ENCODE assay signal across 8 cellular contexts in genomic region chr12:56151672-56152131, GRCh38. TPM values are rescaled to one million over a fixed set of nuclear protein-coding genes. Genes with fewer than 3 reads are reported as not detected.
DNase-seq lines count a peak whose midpoint lies in the region; ATAC-seq, FAIRE-seq and TF ChIP-seq lines count a peak whose summit lies in the region.

No MANE protein-coding gene starts in this region.

- H3K9me1 ChIP-seq in K562 (ENCODE audit: control insufficient read depth, insufficient read depth, low read length): no peaks in the 10 kb centered on the region

- intact Hi-C loops in K562 (cut with micrococcal nuclease): no loop called here

- peak overlapping the region; percentile 91 for H3K4me2 ChIP-seq in K562 (ENCODE audit: insufficient read depth, low read length)

- H2AFZ ChIP-seq in K562 (ENCODE audit: low read depth, low read length): peak overlapping the region; percentile 89

- no peaks in the 10 kb centered on the region for H3K9me3 ChIP-seq in K562 (replicated peaks; ENCODE audit: control insufficient read depth, insufficient read depth, low read depth, low read length)

- FAIRE-seq in K562 (lab: Jason Lieb, UNC): peak; percentile 58

- peak overlapping the region; percentile 96 for H3K27ac ChIP-seq in K562 (ENCODE audit: extremely low read depth, low read depth, low read length)

- peak overlapping the region; percentile 88 to 91 for H3K9ac ChIP-seq in K562 (ENCODE audit: insufficient read depth in 1 of 2, low read depth in 2 of 2, low read length in 2 of 2)

- ATAC-seq in GM21528 (IDR thresholded peaks at IDR 0.05; ENCODE audit: low FRiP score, unreplicated experiment) (peak; percentile 36), K562 (peak; percentile 77)

- H3K36me3 ChIP-seq in K562 (ENCODE audit: control insufficient read depth, insufficient read depth, low read length): peaks cover 24% of the 10 kb centered on the region; the same call in 2 of the 3 replicates

- H3K4me3 ChIP-seq in LNCaP clone FGC (ENCODE audit: low read depth, low read length): peak overlapping the region; percentile 66
- peak overlapping the region; percentile 55 for H3K4me3 ChIP-seq in K562

- H3K27ac Mint-ChIP-seq in T-helper 1 cell treated with Interleukin-12 subunit alpha and Interleukin-12 subunit beta and Interleukin-4 antibody, amounts not matched to agents 30 μg/mL and 1 μg/mL, for 36 hours: peak overlapping the region; percentile 100

- CTCF ChIA-PET in K562 (lab: Yijun Ruan, JAX; ENCODE audit: low intra/inter-chr PET ratio): no interaction called here

- DNase-seq in DMS53 treated with DMSO at 0.1 percent for 48 hours (lab: John Stamatoyannopoulos, UW; ENCODE audit: unreplicated experiment): peak; percentile 66
- no peak for DNase-seq in LNCaP clone FGC (ENCODE audit: low read depth)
- DNase-seq in K562 (ENCODE audit: extremely low read depth in 1 of 4, low spot score in 3 of 4): peak; percentile 56 to 81 (median 66)
- peak; percentile 77 for DNase-seq in kidney tubule cell (ENCODE audit: low spot score)
- peak in 2 of 3 donors; percentile 34 to 51 for DNase-seq in stimulated activated CD4-positive, alpha-beta T cell treated with anti-CD3 and anti-CD28 coated beads, TNF-alpha, amount 100 ng/mL, for 1 hour (ENCODE audit: low read depth in 3 of 3, low spot score in 1 of 3)
- no peak for DNase-seq in medulla oblongata (ENCODE audit: extremely low spot score)

- 0 out of 2 replicates have a peak, but pooled peaks cover 2% of the 10 kb centered on the region for H4K20me1 ChIP-seq in K562 (replicated peaks; ENCODE audit: control insufficient read depth, insufficient read depth, low read length)

- TF ChIP-seq EP300 in K562 (IDR thresholded peaks at IDR 0.05; ENCODE audit: low read length): no peak

- no peaks in the 10 kb centered on the region for H3K9me3 Mint-ChIP-seq in T-helper 1 cell treated with Interleukin-12 subunit alpha and Interleukin-12 subunit beta and Interleukin-4 antibody, amounts not matched to agents 30 μg/mL and 1 μg/mL, for 36 hours

- in situ Hi-C loops in K562 (cut with MboI): no loop called here

- no peak; the same call in 1 of the 2 replicates for TF ChIP-seq POLR2A in K562 (conservative IDR thresholded peaks at IDR 0.05)

- H3K79me2 ChIP-seq in K562 (ENCODE audit: control insufficient read depth, insufficient read depth, low read length): peaks cover 24% of the 10 kb centered on the region

- no peaks in the 10 kb centered on the region for H3K27me3 ChIP-seq in K562 (ENCODE audit: control insufficient read depth in 2 of 2, insufficient read depth in 2 of 2, low read length in 2 of 2)

- 1% methylated on average over 12 of the region's 12 CpGs for WGBS in K562 (ENCODE audit: insufficient coverage, low coverage, missing lambda C conversion rate)

- POLR2A ChIA-PET in K562 (lab: Yijun Ruan, JAX): interaction anchor here (0.6 to 1.8 kb wide), 11 partner anchors 8 to 38 kb away, joined by 3 to 13 read pairs (median 3); partner anchors contain the start of genes SMARCC2 and ZC3H10

- peaks cover 36% of the 10 kb centered on the region for H3K4me1 Mint-ChIP-seq in T-helper 1 cell treated with Interleukin-12 subunit alpha and Interleukin-12 subunit beta and Interleukin-4 antibody, amounts not matched to agents 30 μg/mL and 1 μg/mL, for 36 hours (ENCODE audit: low read depth)

- BruUV-seq in K562 (replicated peaks; lab: Mats Ljungman, UMichigan): TSS peak; percentile 96

- H3K36me3 Mint-ChIP-seq in T-helper 1 cell treated with Interleukin-12 subunit alpha and Interleukin-12 subunit beta and Interleukin-4 antibody, amounts not matched to agents 30 μg/mL and 1 μg/mL, for 36 hours (ENCODE audit: low read depth): peaks cover 6% of the 10 kb centered on the region

- TF ChIP-seq CTCF in LNCaP clone FGC (IDR thresholded peaks at IDR 0.05; ENCODE audit: control insufficient read depth, extremely low read depth, insufficient read depth) (0 out of 2 replicates have a peak, but pooled peaks have one; percentile 8), K562 (IDR thresholded peaks at IDR 0.05 in 2 of 3, conservative IDR thresholded peaks at IDR 0.05 in 1 of 3; ENCODE audit: insufficient read depth in 2 of 3, low read depth in 1 of 3, low read length in 3 of 3) (peak; percentile 34 to 67 (median 50))

- peaks cover 32 to 36% of the 10 kb centered on the region in 2 experiments; a peak in 4 of 5 replicates for H3K4me1 ChIP-seq in K562 (replicated peaks in 1 of 2; ENCODE audit: control insufficient read depth in 2 of 2, insufficient read depth in 2 of 2, low read length in 2 of 2)

- no peaks in the 10 kb centered on the region for H3K27me3 Mint-ChIP-seq in T-helper 1 cell treated with Interleukin-12 subunit alpha and Interleukin-12 subunit beta and Interleukin-4 antibody, amounts not matched to agents 30 μg/mL and 1 μg/mL, for 36 hours (ENCODE audit: low read depth)

- peak overlapping the region; percentile 90 for H3K4me3 Mint-ChIP-seq in T-helper 1 cell treated with Interleukin-12 subunit alpha and Interleukin-12 subunit beta and Interleukin-4 antibody, amounts not matched to agents 30 μg/mL and 1 μg/mL, for 36 hours

- 0 out of 4 replicates have a peak, but pooled peaks of 1 of the 2 experiments have one; percentile 8 for TF ChIP-seq RAD21 in K562 (CRISPR knock-in tag; conservative IDR thresholded peaks at IDR 0.05 in 1 of 2, IDR thresholded peaks at IDR 0.05 in 1 of 2)

RNA-seq across cellular contexts. Expression of gene MYL6B, which starts 0.7 kb away (rescaled TPM):
- 35.1 and 55.9 TPM in 2 replicates for total RNA-seq in K562 (2011; cell fraction: chromatin; rRNA removed; ENCODE audit: low replicate concordance)
- 41.3 and 44.7 TPM in 2 replicates for total RNA-seq in K562 (2011; cell fraction: nucleolus; rRNA removed)
- 39.9 and 49.7 TPM in 2 replicates for total RNA-seq in K562 (2011; cell fraction: nucleoplasm; rRNA removed)
- 67.3 and 70.7 TPM in 2 replicates for total RNA-seq in K562 (2014; rRNA removed)
- total RNA-seq in K562 (2014; rRNA removed; fragmentation: Illumina TruSeq; extraction: Trizol): 32.9 and 42.8 TPM in 2 replicates
- 65.2 and 69.4 TPM in 2 replicates for total RNA-seq in K562 (2015; rRNA removed; fragmentation: Illumina TruSeq; extraction: Trizol)
- total RNA-seq in K562 (2021): 77.3 and 95.4 TPM in 2 replicates
- polyA plus RNA-seq in K562 (2011; rRNA removed): 65.7 and 66.5 TPM in 2 replicates
- polyA plus RNA-seq in K562 (2011; cell fraction: cytosol; rRNA removed): 64.6 and 71.6 TPM in 2 replicates
- 40.3 and 43.8 TPM in 2 replicates for polyA plus RNA-seq in K562 (2011; cell fraction: nucleus; rRNA removed)
- 67.7 and 86.1 TPM in 2 replicates for polyA plus RNA-seq in K562 (2012)
- polyA plus RNA-seq in K562 (2014; fragmentation: Illumina TruSeq; extraction: Trizol): 55.7 and 65.2 TPM in 2 replicates
- 10 to 100 TPM; 48.2 to 68.6 TPM for polyA plus RNA-seq in K562 (2014; fragmentation: Nextera tagmentation; extraction: Ambion mirVana)
- 69.7 and 75.5 TPM in 2 replicates for polyA plus RNA-seq in K562 (2014; rRNA removed)
- 29.8 and 36.9 TPM in 2 replicates for polyA minus RNA-seq in K562 (2011; rRNA and poly(A)+ RNA removed)
- polyA minus RNA-seq in K562 (2011; cell fraction: cytosol; rRNA and poly(A)+ RNA removed): 14.5 and 23.7 TPM in 2 replicates
- polyA minus RNA-seq in K562 (2011; cell fraction: nucleus; rRNA and poly(A)+ RNA removed): 14.0 and 19.5 TPM in 2 replicates

RNA-seq across cellular contexts. Expression of gene MYL6, which starts 6.5 kb away (rescaled TPM):
- 310 and 505 TPM in 2 replicates for total RNA-seq in K562 (2011; cell fraction: chromatin; rRNA removed; ENCODE audit: low replicate concordance)
- 376 and 393 TPM in 2 replicates for total RNA-seq in K562 (2011; cell fraction: nucleolus; rRNA removed)
- 418 and 429 TPM in 2 replicates for total RNA-seq in K562 (2011; cell fraction: nucleoplasm; rRNA removed)
- total RNA-seq in K562 (2014; rRNA removed): 732 and 768 TPM in 2 replicates
- total RNA-seq in K562 (2014; rRNA removed; fragmentation: Illumina TruSeq; extraction: Trizol): 816 and 934 TPM in 2 replicates
- 939 and 958 TPM in 2 replicates for total RNA-seq in K562 (2015; rRNA removed; fragmentation: Illumina TruSeq; extraction: Trizol)
- 535 and 557 TPM in 2 replicates for total RNA-seq in K562 (2021)
- 1,427 and 1,548 TPM in 2 replicates for polyA plus RNA-seq in K562 (2011; rRNA removed)
- 926 and 1,517 TPM in 2 replicates for polyA plus RNA-seq in K562 (2011; cell fraction: cytosol; rRNA removed)
- polyA plus RNA-seq in K562 (2011; cell fraction: nucleus; rRNA removed): 539 and 809 TPM in 2 replicates
- polyA plus RNA-seq in K562 (2012): 904 and 962 TPM in 2 replicates
- 745 and 824 TPM in 2 replicates for polyA plus RNA-seq in K562 (2014; fragmentation: Illumina TruSeq; extraction: Trizol)
- polyA plus RNA-seq in K562 (2014; fragmentation: Nextera tagmentation; extraction: Ambion mirVana): 1,000 to 10,000 TPM; 1,377 to 1,664 TPM
- 954 and 1,028 TPM in 2 replicates for polyA plus RNA-seq in K562 (2014; rRNA removed)
- 374 and 408 TPM in 2 replicates for polyA minus RNA-seq in K562 (2011; rRNA and poly(A)+ RNA removed)
- 157 and 158 TPM in 2 replicates for polyA minus RNA-seq in K562 (2011; cell fraction: cytosol; rRNA and poly(A)+ RNA removed)
- polyA minus RNA-seq in K562 (2011; cell fraction: nucleus; rRNA and poly(A)+ RNA removed): 136 and 283 TPM in 2 replicates

RNA-seq across cellular contexts. Expression of gene ESYT1, which starts 23.6 kb away (rescaled TPM):
- 495 and 946 TPM in 2 replicates for total RNA-seq in K562 (2011; cell fraction: chromatin; rRNA removed; ENCODE audit: low replicate concordance)
- 651 and 665 TPM in 2 replicates for total RNA-seq in K562 (2011; cell fraction: nucleolus; rRNA removed)
- total RNA-seq in K562 (2011; cell fraction: nucleoplasm; rRNA removed): 590 and 653 TPM in 2 replicates
- total RNA-seq in K562 (2014; rRNA removed) (176 and 237 TPM in 2 replicates), K562 (2014; rRNA removed; fragmentation: Illumina TruSeq; extraction: Trizol) (113 and 132 TPM in 2 replicates), K562 (2015; rRNA removed; fragmentation: Illumina TruSeq; extraction: Trizol) (132 and 133 TPM in 2 replicates), K562 (2021) (237 and 251 TPM in 2 replicates)
- polyA plus RNA-seq in K562 (2011; rRNA removed) (164 and 228 TPM in 2 replicates), K562 (2014; fragmentation: Illumina TruSeq; extraction: Trizol) (396 and 420 TPM in 2 replicates), K562 (2014; fragmentation: Nextera tagmentation; extraction: Ambion mirVana) (100 to 1,000 TPM; 156 to 194 TPM), K562 (2014; rRNA removed) (146 and 160 TPM in 2 replicates)
- 207 and 344 TPM in 2 replicates for polyA plus RNA-seq in K562 (2011; cell fraction: cytosol; rRNA removed)
- polyA plus RNA-seq in K562 (2011; cell fraction: nucleus; rRNA removed): 429 and 469 TPM in 2 replicates
- polyA plus RNA-seq in K562 (2012): 168 and 357 TPM in 2 replicates
- polyA minus RNA-seq in K562 (2011; rRNA and poly(A)+ RNA removed): 245 and 274 TPM in 2 replicates
- 212 and 259 TPM in 2 replicates for polyA minus RNA-seq in K562 (2011; cell fraction: cytosol; rRNA and poly(A)+ RNA removed)
- polyA minus RNA-seq in K562 (2011; cell fraction: nucleus; rRNA and poly(A)+ RNA removed): 126 and 169 TPM in 2 replicates

RNA-seq across cellular contexts. Expression of gene ZC3H10, which starts 33.6 kb away (rescaled TPM):
- total RNA-seq in K562 (2011; cell fraction: chromatin; rRNA removed; ENCODE audit: low replicate concordance): 9.2 and 15.6 TPM in 2 replicates
- 12.5 and 14.0 TPM in 2 replicates for total RNA-seq in K562 (2011; cell fraction: nucleolus; rRNA removed)
- total RNA-seq in K562 (2011; cell fraction: nucleoplasm; rRNA removed): 16.0 and 23.7 TPM in 2 replicates
- total RNA-seq in K562 (2014; rRNA removed) (2.2 and 2.3 TPM in 2 replicates), K562 (2014; rRNA removed; fragmentation: Illumina TruSeq; extraction: Trizol) (2.4 and 2.7 TPM in 2 replicates), K562 (2015; rRNA removed; fragmentation: Illumina TruSeq; extraction: Trizol) (3.0 and 3.8 TPM in 2 replicates), K562 (2021) (3.3 and 4.1 TPM in 2 replicates)
- polyA plus RNA-seq in K562 (2011; rRNA removed) (1.0 and 1.1 TPM in 2 replicates), K562 (2014; fragmentation: Illumina TruSeq; extraction: Trizol) (1.6 and 1.9 TPM in 2 replicates), K562 (2014; fragmentation: Nextera tagmentation; extraction: Ambion mirVana) (under 1 TPM; 0.31 to 0.46 TPM), K562 (2014; rRNA removed) (1.4 and 1.7 TPM in 2 replicates)
- polyA plus RNA-seq in K562 (2011; cell fraction: cytosol; rRNA removed): 1.1 and 1.5 TPM in 2 replicates
- polyA plus RNA-seq in K562 (2011; cell fraction: nucleus; rRNA removed): 3.3 and 4.3 TPM in 2 replicates
- polyA plus RNA-seq in K562 (2012): 1.9 and 2.8 TPM in 2 replicates
- 5.3 and 6.2 TPM in 2 replicates for polyA minus RNA-seq in K562 (2011; rRNA and poly(A)+ RNA removed)
- 0.95 and 1.5 TPM in 2 replicates for polyA minus RNA-seq in K562 (2011; cell fraction: cytosol; rRNA and poly(A)+ RNA removed)
- polyA minus RNA-seq in K562 (2011; cell fraction: nucleus; rRNA and poly(A)+ RNA removed): 9.2 and 17.8 TPM in 2 replicates

RNA-seq across cellular contexts. Expression of gene RPL41, which starts 35.3 kb away (rescaled TPM):
- 471 and 502 TPM in 2 replicates for total RNA-seq in K562 (2011; cell fraction: chromatin; rRNA removed; ENCODE audit: low replicate concordance)
- 714 and 769 TPM in 2 replicates for total RNA-seq in K562 (2011; cell fraction: nucleolus; rRNA removed)
- total RNA-seq in K562 (2011; cell fraction: nucleoplasm; rRNA removed): 1,389 and 2,616 TPM in 2 replicates
- 4,680 and 5,042 TPM in 2 replicates for total RNA-seq in K562 (2014; rRNA removed)
- 4,828 and 4,834 TPM in 2 replicates for total RNA-seq in K562 (2014; rRNA removed; fragmentation: Illumina TruSeq; extraction: Trizol)
- total RNA-seq in K562 (2015; rRNA removed; fragmentation: Illumina TruSeq; extraction: Trizol): 4,355 and 4,529 TPM in 2 replicates
- total RNA-seq in K562 (2021): 3,403 and 3,805 TPM in 2 replicates
- polyA plus RNA-seq in K562 (2011; rRNA removed): 9,327 and 10,494 TPM in 2 replicates
- 7,179 and 13,806 TPM in 2 replicates for polyA plus RNA-seq in K562 (2011; cell fraction: cytosol; rRNA removed)
- 2,948 and 5,202 TPM in 2 replicates for polyA plus RNA-seq in K562 (2011; cell fraction: nucleus; rRNA removed)
- 7,782 and 11,481 TPM in 2 replicates for polyA plus RNA-seq in K562 (2012)
- polyA plus RNA-seq in K562 (2014; fragmentation: Illumina TruSeq; extraction: Trizol): 5,551 and 5,604 TPM in 2 replicates
- over 10,000 TPM; 10,697 to 11,276 TPM for polyA plus RNA-seq in K562 (2014; fragmentation: Nextera tagmentation; extraction: Ambion mirVana)
- 6,115 and 7,868 TPM in 2 replicates for polyA plus RNA-seq in K562 (2014; rRNA removed)
- polyA minus RNA-seq in K562 (2011; rRNA and poly(A)+ RNA removed): 1,996 and 2,558 TPM in 2 replicates
- polyA minus RNA-seq in K562 (2011; cell fraction: cytosol; rRNA and poly(A)+ RNA removed): 912 and 1,093 TPM in 2 replicates
- 197 and 533 TPM in 2 replicates for polyA minus RNA-seq in K562 (2011; cell fraction: nucleus; rRNA and poly(A)+ RNA removed)

Comparison
In these comparisons a context has a peak if more than half of its experiments do, and no peak if none do; other contexts are left out.
1. DNase-seq: peak in DMS53 treated with DMSO at 0.1 percent for 48 hours (single experiment), K562 (4 of 4), kidney tubule cell (single experiment) and stimulated activated CD4-positive, alpha-beta T cell treated with anti-CD3 and anti-CD28 coated beads, TNF-alpha, amount 100 ng/mL, for 1 hour (2 of 3); none in LNCaP clone FGC (single experiment) and medulla oblongata (single experiment).